13 cellular contexts compared by ENCODE assay signal in genomic region chr13:106145070-106145469, GRCh38.
"Had no signal": no experiment of that assay in that cellular context is flagged by ENCODE, and none has a peak within 500 bp of the region (broad histone marks: within the 10 kb centered on the region; RNA-seq: fewer than 3 reads in every experiment).

No MANE protein-coding gene starts in this region.

- H3K4me1 Mint-ChIP-seq: activated naive CD8-positive, alpha-beta T cell treated with anti-CD3 and anti-CD28 coated beads, Interleukin-2, amount 10 ng/mL, durations not matched to agents 7 days and 5 days; immature natural killer cell had no signal

- H3K9me3 Mint-ChIP-seq: activated CD8-positive, alpha-beta T cell treated with anti-CD3 and anti-CD28 coated beads for 36 hours; activated naive CD8-positive, alpha-beta T cell treated with anti-CD3 and anti-CD28 coated beads, Interleukin-2, amount 10 ng/mL, durations not matched to agents 7 days and 5 days; neural crest cell had no signal

- H3K27me3 Mint-ChIP-seq: activated naive CD8-positive, alpha-beta T cell treated with anti-CD3 and anti-CD28 coated beads, Interleukin-2, amount 10 ng/mL, durations not matched to agents 7 days and 5 days had no signal

- DNase-seq: activated CD4-positive, alpha-beta T cell treated with anti-CD3 and anti-CD28 coated beads for 4 hours; activated CD8-positive, alpha-beta memory T cell treated with anti-CD3 and anti-CD28 coated beads, Interleukin-2, amount 50 U/mL, for 4 hours; activated CD8-positive, alpha-beta T cell treated with anti-CD3 and anti-CD28 coated beads for 36 hours; activated naive CD8-positive, alpha-beta T cell treated with anti-CD3 and anti-CD28 coated beads, Interleukin-2, amount 10 ng/mL, durations not matched to agents 7 days and 5 days; aorta; glutamatergic neuron; immature natural killer cell; left cardiac atrium; stimulated activated CD4-positive, alpha-beta T cell treated with anti-CD3 and anti-CD28 coated beads, Interleukin-4, amount 100 ng/mL, for 4 hours; SW 1271 had no signal

- H3K36me3 ChIP-seq: esophagus muscularis mucosa, tibial nerve had no signal

- H3K4me1 ChIP-seq: esophagus muscularis mucosa, tibial nerve had no signal

- H3K27me3 ChIP-seq: esophagus muscularis mucosa, tibial nerve had no signal

- H3K4me3 Mint-ChIP-seq: activated CD8-positive, alpha-beta T cell treated with anti-CD3 and anti-CD28 coated beads for 36 hours; activated naive CD8-positive, alpha-beta T cell treated with anti-CD3 and anti-CD28 coated beads, Interleukin-2, amount 10 ng/mL, durations not matched to agents 7 days and 5 days; immature natural killer cell; neural crest cell had no signal

- ATAC-seq: activated CD8-positive, alpha-beta T cell treated with anti-CD3 and anti-CD28 coated beads for 36 hours; left cardiac atrium had no signal

- H3K9me3 ChIP-seq: esophagus muscularis mucosa, tibial nerve had no signal

- H3K36me3 Mint-ChIP-seq: activated naive CD8-positive, alpha-beta T cell treated with anti-CD3 and anti-CD28 coated beads, Interleukin-2, amount 10 ng/mL, durations not matched to agents 7 days and 5 days; immature natural killer cell had no signal

- H3K27ac Mint-ChIP-seq: activated CD8-positive, alpha-beta T cell treated with anti-CD3 and anti-CD28 coated beads for 36 hours; activated naive CD8-positive, alpha-beta T cell treated with anti-CD3 and anti-CD28 coated beads, Interleukin-2, amount 10 ng/mL, durations not matched to agents 7 days and 5 days; immature natural killer cell had no signal

- H3K4me3 ChIP-seq: esophagus muscularis mucosa, tibial nerve had no signal

- H3K27ac ChIP-seq: esophagus muscularis mucosa, tibial nerve had no signal
